Comparison of ENCODE assay signal across 16 cellular contexts in genomic region chr14:102013669-102014200, GRCh38.
"Had no signal": no experiment of that assay in that cellular context is flagged by ENCODE, and none has a peak within 500 bp of the region (broad histone marks: within the 10 kb centered on the region; RNA-seq: fewer than 3 reads in every experiment).

No MANE protein-coding gene starts in this region.

- H3K27ac Mint-ChIP-seq: progenitor cell of endocrine pancreas had no signal

- DNase-seq: activated CD4-positive, alpha-beta T cell treated with anti-CD3 and anti-CD28 coated beads for 1 hour; activated CD4-positive, alpha-beta T cell treated with anti-CD3 and anti-CD28 coated beads, Interleukin-2, amount 50 U/mL, for 48 hours; caudate nucleus; cortex of kidney; effector memory CD4-positive, alpha-beta T cell; lower lobe of right lung; midbrain; right cardiac atrium; stimulated activated naive CD4-positive, alpha-beta T cell treated with Interleukin-2 at 50 U/mL for 16 hours; T-helper 9 cell; testis had no signal

- H3K27me3 ChIP-seq: neutrophil, SJSA1, testis had no signal

- H3K4me3 ChIP-seq: lower lobe of right lung, SJSA1, smooth muscle cell, testis had no signal

- H3K9me3 ChIP-seq: lower lobe of right lung, SJSA1, testis had no signal

- ATAC-seq: lower lobe of right lung had no signal

- H3K4me1 ChIP-seq: lower lobe of right lung, SJSA1, testis had no signal

- H3K27me3 Mint-ChIP-seq: progenitor cell of endocrine pancreas had no signal

- H3K27ac ChIP-seq: epithelial cell of prostate, lower lobe of right lung, neutrophil, SJSA1, testis had no signal
